Comparison of ENCODE assay signal across 20 cellular contexts in the genomic region with DNA sequence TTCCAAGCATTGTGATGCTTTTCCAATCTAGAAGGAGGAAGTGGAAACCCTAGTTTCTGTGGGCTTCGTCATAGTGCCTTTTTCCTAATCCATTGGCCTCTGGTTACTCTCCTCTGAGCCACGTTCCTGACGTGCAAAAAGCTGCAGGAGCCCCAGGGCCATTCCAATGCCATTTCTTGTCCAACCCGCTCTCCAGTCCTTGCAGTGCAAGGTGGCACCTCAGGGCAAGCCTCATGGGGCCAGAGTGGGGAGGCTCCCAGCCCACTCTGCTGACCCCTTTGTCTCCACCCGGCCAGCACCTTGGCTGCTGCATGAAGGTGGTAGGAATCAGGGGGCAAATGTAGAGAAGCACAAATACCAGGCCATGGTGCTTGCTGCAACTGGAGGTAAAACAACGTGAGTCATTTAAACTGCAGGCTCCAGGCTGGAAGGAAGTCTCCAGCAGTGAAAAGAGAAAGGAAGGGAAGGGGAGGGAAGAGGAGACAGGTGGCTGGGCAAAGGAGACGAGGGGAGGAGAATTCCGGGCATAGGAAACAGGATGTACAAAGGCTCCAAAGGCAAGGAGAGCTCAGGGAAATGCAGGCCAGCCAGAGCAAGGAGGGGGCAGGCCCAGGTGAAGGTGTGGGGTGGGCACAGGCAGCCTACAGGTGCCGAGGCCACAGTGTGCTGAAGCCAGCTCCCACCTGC.
DNase-seq lines count a peak whose midpoint lies in the region; ATAC-seq, FAIRE-seq and TF ChIP-seq lines count a peak whose summit lies in the region.
"Had no signal": no experiment of that assay in that cellular context is flagged by ENCODE, and none has a peak within 500 bp of the region (broad histone marks: within the 10 kb centered on the region; RNA-seq: fewer than 3 reads in every experiment).

No MANE protein-coding gene starts in this region.

- H3K36me3 ChIP-seq in HUES64 (ENCODE audit: insufficient read depth, low read length) (no peaks in the 10 kb centered on the region), RWPE2 (ENCODE audit: low read depth) (no peaks in the 10 kb centered on the region), kidney (ENCODE audit: control insufficient read depth in 1 of 2, insufficient read depth in 2 of 2, low read length in 2 of 2) (no peaks in the 10 kb centered on the region)
- H3K36me3 ChIP-seq: spleen had no signal

- H3K9me3 ChIP-seq in HUES64 (ENCODE audit: insufficient read depth, low read depth, low read length), result no peaks in the 10 kb centered on the region
- H3K9me3 ChIP-seq in RWPE2 (ENCODE audit: severe bottlenecking), result no peaks in the 10 kb centered on the region
- no peaks in the 10 kb centered on the region for H3K9me3 ChIP-seq in kidney (ENCODE audit: control insufficient read depth in 1 of 2, low read length in 2 of 2)
- H3K9me3 ChIP-seq: spleen had no signal

- FAIRE-seq in kidney (lab: Jason Lieb, UNC), result no peak
- FAIRE-seq: GM12892, HTR-8/SVneo had no signal

- H3K27me3 ChIP-seq in HUES64 (ENCODE audit: insufficient read depth, low read length) (peaks cover 53% of the 10 kb centered on the region), RWPE2 (ENCODE audit: insufficient read depth, poor library complexity, severe bottlenecking) (peaks cover 5% of the 10 kb centered on the region)

- H3K4me1 ChIP-seq in HUES64 (ENCODE audit: insufficient read depth, low read length) (peaks cover 43% of the 10 kb centered on the region), RWPE2 (ENCODE audit: insufficient read depth, poor library complexity, severe bottlenecking) (no peaks in the 10 kb centered on the region), kidney (ENCODE audit: control insufficient read depth in 1 of 2, insufficient read depth in 1 of 2, low read depth in 1 of 2, low read length in 2 of 2) (no peaks in the 10 kb centered on the region)
- H3K4me1 ChIP-seq: spleen had no signal

- 24% methylated on average over 9 of the region's 9 CpGs for WGBS in HUES64

- H3K9ac ChIP-seq in HUES64 (ENCODE audit: low read depth, low read length), result peak overlapping the region; percentile 43
- H3K9ac ChIP-seq in kidney (ENCODE audit: low read length in 2 of 2), result no peak overlapping the region

- H3K4me3 ChIP-seq in HUES64 (ENCODE audit: low read length), result peak overlapping the region; percentile 4; the same call in 1 of the 2 replicates
- H3K4me3 ChIP-seq in RWPE2 (ENCODE audit: severe bottlenecking), result no peak overlapping the region
- no peak overlapping the region for H3K4me3 ChIP-seq in kidney (ENCODE audit: low read length in 2 of 2)
- H3K4me3 ChIP-seq: spleen had no signal

- ATAC-seq in RWPE2 (ENCODE audit: low read depth), result peak; percentile 53; the same call in 2 of the 3 replicates
- ATAC-seq in HG02642 (IDR thresholded peaks at IDR 0.05; ENCODE audit: poor library complexity, unreplicated experiment), result no peak
- no peak for ATAC-seq in HG03097 (IDR thresholded peaks at IDR 0.05; ENCODE audit: low FRiP score, unreplicated experiment)

- DNase-seq in ELF-1 (ENCODE audit: low read depth, low spot score) (peak; percentile 84), RWPE2 (ENCODE audit: low spot score) (no peak), kidney (peak; percentile 31)
- no peak for DNase-seq in activated CD4-positive, alpha-beta T cell treated with anti-CD3 and anti-CD28 coated beads for 4 hours
- DNase-seq in activated CD8-positive, alpha-beta memory T cell treated with anti-CD3 and anti-CD28 coated beads, Interleukin-2, amount 50 U/mL, for 4 hours, result no peak
- DNase-seq: activated naive CD4-positive, alpha-beta T cell; activated T-cell treated with anti-CD3 and anti-CD28 coated beads for 4 hours; anterior cingulate cortex; central memory CD4-positive, alpha-beta T cell; effector memory CD4-positive, alpha-beta T cell; GF-D8; NCI-H1930; spleen; stimulated activated CD8-positive, alpha-beta memory T cell treated with anti-CD3 and anti-CD28 coated beads, Interleukin-4, amount 100 ng/mL, for 48 hours; SW 1271 had no signal

- H3K27ac ChIP-seq in HUES64 (ENCODE audit: low read depth, low read length) (peak overlapping the region; percentile 48), RWPE2 (ENCODE audit: poor library complexity, severe bottlenecking) (no peak overlapping the region), kidney (ENCODE audit: low read depth in 2 of 2, low read length in 2 of 2) (no peak overlapping the region)
- H3K27ac ChIP-seq: spleen had no signal

- TF ChIP-seq CTCF in RWPE2 (IDR thresholded peaks at IDR 0.05; ENCODE audit: poor library complexity, severe bottlenecking), result no peak
- no peak for TF ChIP-seq CTCF in kidney (IDR thresholded peaks at IDR 0.05; ENCODE audit: borderline replicate concordance, extremely low read depth, insufficient read depth)

- intact Hi-C loops in kidney (cut with DNase I), result no loop called here

Comparison
In these comparisons a context has a peak if more than half of its experiments do, and no peak if none do; other contexts are left out.
1. DNase-seq: peak in ELF-1 (single experiment) and kidney (single experiment); none in RWPE2 (single experiment), activated CD4-positive, alpha-beta T cell treated with anti-CD3 and anti-CD28 coated beads for 4 hours (0 of 2) and activated CD8-positive, alpha-beta memory T cell treated with anti-CD3 and anti-CD28 coated beads, Interleukin-2, amount 50 U/mL, for 4 hours (single experiment).